ENCODE assay signal across 16 cellular contexts in genomic region chr11:77580712-77581337, GRCh38. TPM values are rescaled to one million over a fixed set of nuclear protein-coding genes. Genes with fewer than 3 reads are reported as not detected.
DNase-seq lines count a peak whose midpoint lies in the region; ATAC-seq, FAIRE-seq and TF ChIP-seq lines count a peak whose summit lies in the region.
"Had no signal": no experiment of that assay in that cellular context is flagged by ENCODE, and none has a peak within 500 bp of the region (broad histone marks: within the 10 kb centered on the region; RNA-seq: fewer than 3 reads in every experiment).

No MANE protein-coding gene starts in this region.

- peaks cover 13% of the 10 kb centered on the region for H3K9me3 Mint-ChIP-seq in activated CD8-positive, alpha-beta T cell treated with anti-CD3 and anti-CD28 coated beads, Interleukin-2, amount 10 ng/mL, durations not matched to agents 7 days and 5 days (ENCODE audit: insufficient read depth)

- H3K4me1 Mint-ChIP-seq in activated CD8-positive, alpha-beta T cell treated with anti-CD3 and anti-CD28 coated beads, Interleukin-2, amount 10 ng/mL, durations not matched to agents 7 days and 5 days (ENCODE audit: low read depth), result no peaks in the 10 kb centered on the region

- POLR2A ChIA-PET in A549 (lab: Yijun Ruan, JAX), result no interaction called here
- POLR2A ChIA-PET in activated CD8-positive, alpha-beta T cell treated with anti-CD3 and anti-CD28 coated beads, Interleukin-2, amount 10 ng/mL, durations not matched to agents 7 days and 5 days (lab: Charles Lee), result no interaction called here

- TF ChIP-seq EP300 in A549 (IDR thresholded peaks at IDR 0.05), result no peak

- TF ChIP-seq POLR2A in A549 (IDR thresholded peaks at IDR 0.05; ENCODE audit: low read length), result no peak
- no peak for TF ChIP-seq POLR2A in NB4 (IDR thresholded peaks at IDR 0.05; ENCODE audit: extremely low read depth, insufficient read length)

- CTCF ChIA-PET in A549 (lab: Yijun Ruan, JAX), result interaction anchor here (2.0 kb wide), 1 partner anchor 38 kb away, joined by 4 read pairs; no protein-coding TSS in a partner anchor
- CTCF ChIA-PET in activated CD8-positive, alpha-beta T cell treated with anti-CD3 and anti-CD28 coated beads, Interleukin-2, amount 10 ng/mL, durations not matched to agents 7 days and 5 days (lab: Charles Lee), result no interaction called here

- H3K4me3 ChIP-seq in A549 (no peak overlapping the region), NB4 (ENCODE audit: low read depth, low read length) (no peak overlapping the region)
- H3K4me3 ChIP-seq: coronary artery, HAP-1, lower lobe of right lung, testis had no signal

- ATAC-seq in A549 (no peak), HG03139 (IDR thresholded peaks at IDR 0.05; ENCODE audit: unreplicated experiment) (no peak), HG02840 (IDR thresholded peaks at IDR 0.05; ENCODE audit: low FRiP score, unreplicated experiment) (no peak)
- ATAC-seq in activated CD8-positive, alpha-beta T cell treated with anti-CD3 and anti-CD28 coated beads, Interleukin-2, amount 10 ng/mL, durations not matched to agents 7 days and 5 days, result no peak
- ATAC-seq: lower lobe of right lung, WTC11 had no signal

- 34% methylated on average over 5 of the region's 5 CpGs for WGBS in A549 (ENCODE audit: missing lambda C conversion rate)

- TF ChIP-seq CTCF in A549 (IDR thresholded peaks at IDR 0.05), result no peak
- no peak for TF ChIP-seq CTCF in NB4 (IDR thresholded peaks at IDR 0.05; ENCODE audit: low read depth, low read length)

- no peak for FAIRE-seq in A549 (lab: Jason Lieb, UNC)

- H3K4me2 ChIP-seq in A549, result no peak overlapping the region

- H3K4me1 ChIP-seq in A549, result no peaks in the 10 kb centered on the region
- H3K4me1 ChIP-seq: HAP-1, lower lobe of right lung had no signal

- TF ChIP-seq RAD21 in A549 (conservative IDR thresholded peaks at IDR 0.05 in 1 of 2, IDR thresholded peaks at IDR 0.05 in 1 of 2), result no peak

- peaks cover 3% of the 10 kb centered on the region for H3K27me3 Mint-ChIP-seq in activated CD8-positive, alpha-beta T cell treated with anti-CD3 and anti-CD28 coated beads, Interleukin-2, amount 10 ng/mL, durations not matched to agents 7 days and 5 days (ENCODE audit: low read depth)

- peaks cover 9% of the 10 kb centered on the region for H3K36me3 Mint-ChIP-seq in activated CD8-positive, alpha-beta T cell treated with anti-CD3 and anti-CD28 coated beads, Interleukin-2, amount 10 ng/mL, durations not matched to agents 7 days and 5 days (ENCODE audit: low read depth)

- H3K27ac ChIP-seq in A549, result no peak overlapping the region
- H3K27ac ChIP-seq: coronary artery, lower lobe of right lung, testis had no signal

- DNase-seq in A549 (ENCODE audit: low read depth in 1 of 2, low spot score in 1 of 2) (peak in 1 of 2 experiments; percentile 61), COR-L47 (lab: John Stamatoyannopoulos, UW) (peak; percentile 17), NB4 (ENCODE audit: low read depth) (peak; percentile 62), midbrain (lab: John Stamatoyannopoulos, UW) (no peak), NCI-H774 (lab: John Stamatoyannopoulos, UW) (no peak)
- DNase-seq in activated CD8-positive, alpha-beta T cell treated with anti-CD3 and anti-CD28 coated beads, Interleukin-2, amount 10 ng/mL, durations not matched to agents 7 days and 5 days, result peak; percentile 33
- DNase-seq: CD4-positive, alpha-beta T cell; lower lobe of right lung; NCI-H510A; SIG-M5; testis had no signal

- peaks cover 22% of the 10 kb centered on the region for H3K9me3 ChIP-seq in A549
- H3K9me3 ChIP-seq: lower lobe of right lung, testis had no signal

- no peak overlapping the region for H3K27ac Mint-ChIP-seq in activated CD8-positive, alpha-beta T cell treated with anti-CD3 and anti-CD28 coated beads, Interleukin-2, amount 10 ng/mL, durations not matched to agents 7 days and 5 days
- H3K27ac Mint-ChIP-seq: CD4-positive, alpha-beta T cell; WTC11 had no signal

- no peak overlapping the region for H3K4me3 Mint-ChIP-seq in activated CD8-positive, alpha-beta T cell treated with anti-CD3 and anti-CD28 coated beads, Interleukin-2, amount 10 ng/mL, durations not matched to agents 7 days and 5 days
- H3K4me3 Mint-ChIP-seq: CD4-positive, alpha-beta T cell; WTC11 had no signal

TF ChIP-seq in A549, 52 proteins besides CTCF, POLR2A, EP300 and RAD21:
- TF ChIP-seq RFX5 (IDR thresholded peaks at IDR 0.05), result no peak
- peak; percentile 95 for TF ChIP-seq ZFP36 (IDR thresholded peaks at IDR 0.05; ENCODE audit: borderline replicate concordance, partially characterized antibody)

RNA-seq across cellular contexts. Expression of gene AQP11, which starts 8.9 kb away (rescaled TPM):
- 2.3 and 2.4 TPM in 2 replicates for polyA plus RNA-seq in A549 (2011; rRNA removed)
- 1.9 and 2.6 TPM in 2 replicates for polyA plus RNA-seq in A549 (2012; cell fraction: cytosol; rRNA removed)
- polyA plus RNA-seq in A549 (2012; cell fraction: nucleus; rRNA removed), result 2.8 and 4.5 TPM in 2 replicates
- 2.2 to 3.1 TPM (median 2.6 TPM) in 3 replicates for polyA plus RNA-seq in A549 (2017; fragmentation: RNase III; extraction: RNeasy Plus Mini Kit Qiagen cat#74134 plus additional on column Dnase treatment)
- polyA minus RNA-seq in A549 (2011; rRNA and poly(A)+ RNA removed), result 2.1 and 2.2 TPM in 2 replicates
- total RNA-seq in activated CD8-positive, alpha-beta T cell treated with anti-CD3 and anti-CD28 coated beads, Interleukin-2, amount 10 ng/mL, durations not matched to agents 7 days and 5 days, result under 1 TPM; 0.21 to 0.39 TPM
- total RNA-seq: CD4-positive, alpha-beta T cell had no signal

RNA-seq across cellular contexts. Expression of gene CLNS1A, which starts 56.8 kb away (rescaled TPM):
- polyA plus RNA-seq in A549 (2011; rRNA removed) (176 and 210 TPM in 2 replicates), A549 (2017; fragmentation: RNase III; extraction: RNeasy Plus Mini Kit Qiagen cat#74134 plus additional on column Dnase treatment) (165 to 182 TPM (median 173 TPM) in 3 replicates)
- 92.5 and 93.3 TPM in 2 replicates for polyA plus RNA-seq in A549 (2012; cell fraction: cytosol; rRNA removed)
- polyA plus RNA-seq in A549 (2012; cell fraction: nucleus; rRNA removed), result 41.7 and 49.0 TPM in 2 replicates
- 71.7 and 78.0 TPM in 2 replicates for polyA minus RNA-seq in A549 (2011; rRNA and poly(A)+ RNA removed)
- 100 to 1,000 TPM in 1 of 2 experiments, 10 to 100 TPM in 1; 99.9 to 103 TPM for total RNA-seq in activated CD8-positive, alpha-beta T cell treated with anti-CD3 and anti-CD28 coated beads, Interleukin-2, amount 10 ng/mL, durations not matched to agents 7 days and 5 days

Comparison
In these comparisons a context has a peak if more than half of its experiments do, and no peak if none do; other contexts are left out.
1. DNase-seq: peak in COR-L47 (single experiment), NB4 (single experiment) and activated CD8-positive, alpha-beta T cell treated with anti-CD3 and anti-CD28 coated beads, Interleukin-2, amount 10 ng/mL, durations not matched to agents 7 days and 5 days (single experiment); none in midbrain (single experiment) and NCI-H774 (single experiment).